In genomic region chr9:38486056-38486455, GRCh38 we compare ENCODE assay signal across 21 cellular contexts.
DNase-seq lines count a peak whose midpoint lies in the region; ATAC-seq and TF ChIP-seq lines count a peak whose summit lies in the region.
"Had no signal": no experiment of that assay in that cellular context is flagged by ENCODE, and none has a peak within 500 bp of the region (broad histone marks: within the 10 kb centered on the region; RNA-seq: fewer than 3 reads in every experiment).

No MANE protein-coding gene starts in this region.

- H3K9me3 ChIP-seq in neural progenitor cell (ENCODE audit: low read depth): no peaks in the 10 kb centered on the region
- H3K9me3 ChIP-seq: Caco-2 had no signal

- H3K9me3 Mint-ChIP-seq in chondrocyte (ENCODE audit: low read depth) (no peaks in the 10 kb centered on the region), neural progenitor cell (peaks cover 3% of the 10 kb centered on the region)
- H3K9me3 Mint-ChIP-seq: CD4-positive, alpha-beta T cell had no signal

- H3K4me2 ChIP-seq in neural progenitor cell: no peak overlapping the region
- H3K4me2 ChIP-seq: KMS-11 had no signal

- H3K4me3 Mint-ChIP-seq in chondrocyte (ENCODE audit: unreplicated experiment) (peak overlapping the region; percentile 21), neural progenitor cell (peak overlapping the region; percentile 14)
- H3K4me3 Mint-ChIP-seq: B cell; CD4-positive, alpha-beta T cell had no signal

- H3K4me3 ChIP-seq in H7 (ENCODE audit: insufficient read depth, low read depth, low read length) (no peak overlapping the region), neural progenitor cell (no peak overlapping the region)

- H3K9ac ChIP-seq in neural progenitor cell: no peak overlapping the region
- H3K9ac ChIP-seq: KMS-11 had no signal

- no peaks in the 10 kb centered on the region for H3K27me3 ChIP-seq in H7 (ENCODE audit: control insufficient read depth, insufficient read depth, low read length)
- H3K27me3 ChIP-seq in neural progenitor cell: no peaks in the 10 kb centered on the region

- no peak overlapping the region for H2AFZ ChIP-seq in neural progenitor cell (replicated peaks)

- TF ChIP-seq CTCF in chondrocyte (IDR thresholded peaks at IDR 0.05): no peak
- no peak for TF ChIP-seq CTCF in neural progenitor cell (IDR thresholded peaks at IDR 0.05)
- TF ChIP-seq CTCF in GM20000 (IDR thresholded peaks at IDR 0.05; ENCODE audit: extremely low read depth, missing control alignments): no peak

- peaks cover 4% of the 10 kb centered on the region for H3K27me3 Mint-ChIP-seq in chondrocyte (ENCODE audit: low read depth)
- peaks cover 6% of the 10 kb centered on the region for H3K27me3 Mint-ChIP-seq in neural progenitor cell (ENCODE audit: insufficient read depth, low read depth)

- H3K79me2 ChIP-seq in neural progenitor cell (ENCODE audit: low read depth): no peaks in the 10 kb centered on the region

- ATAC-seq in left lobe of liver: peak; percentile 14
- no peak for ATAC-seq in GM19351 (IDR thresholded peaks at IDR 0.05; ENCODE audit: unreplicated experiment)

- H3F3A ChIP-seq in neural progenitor cell (ENCODE audit: low read depth): peaks cover 4% of the 10 kb centered on the region

- peak; percentile 24 for DNase-seq in H7
- DNase-seq in chondrocyte (ENCODE audit: low spot score): no peak
- DNase-seq in left lobe of liver (ENCODE audit: low spot score): no peak
- no peak for DNase-seq in neural progenitor cell (ENCODE audit: low spot score)
- no peak for DNase-seq in NCI-H82 treated with DMSO at 0.1 percent for 48 hours (lab: John Stamatoyannopoulos, UW; ENCODE audit: unreplicated experiment)
- DNase-seq in stimulated activated CD4-positive, alpha-beta T cell treated with anti-CD3 and anti-CD28 coated beads, Interleukin-4, amount 100 ng/mL, for 4 hours: no peak
- no peak for DNase-seq in GM20000 (ENCODE audit: low spot score)
- DNase-seq: 8988T; Caco-2; CD4-positive, alpha-beta T cell; GOT3; NCI-H1417; NCI-H187 treated with DMSO at 0.1 percent for 48 hours; NCI-H2227 treated with DMSO at 0.1 percent for 48 hours; NCI-H510A treated with DMSO at 0.1 percent for 48 hours; NCI-H774; OCI-M1; Right ventricle myocardium superior had no signal

- H3K4me1 Mint-ChIP-seq in chondrocyte (ENCODE audit: low read depth) (peaks cover 8% of the 10 kb centered on the region), neural progenitor cell (peaks cover 48% of the 10 kb centered on the region)
- H3K4me1 Mint-ChIP-seq: B cell had no signal

- H3K27ac ChIP-seq in neural progenitor cell: no peak overlapping the region
- H3K27ac ChIP-seq: KMS-11 had no signal

- H3K36me3 Mint-ChIP-seq in chondrocyte (ENCODE audit: low read depth) (no peaks in the 10 kb centered on the region), neural progenitor cell (no peaks in the 10 kb centered on the region)

- peaks cover 22% of the 10 kb centered on the region for H3K4me1 ChIP-seq in neural progenitor cell
- H3K4me1 ChIP-seq: Caco-2 had no signal

- no peaks in the 10 kb centered on the region for H4K20me1 ChIP-seq in neural progenitor cell (ENCODE audit: low read depth)

- H3K27ac Mint-ChIP-seq in chondrocyte (ENCODE audit: unreplicated experiment) (peak overlapping the region; percentile 47), neural progenitor cell (peak overlapping the region; percentile 76)
- H3K27ac Mint-ChIP-seq: B cell; CD4-positive, alpha-beta T cell had no signal

- H3K36me3 ChIP-seq in H7 (replicated peaks; ENCODE audit: control insufficient read depth, insufficient read depth, low read length) (no peaks in the 10 kb centered on the region), neural progenitor cell (no peaks in the 10 kb centered on the region)
